Comparison of ENCODE assay signal across 23 cellular contexts in genomic region chr1:228157381-228158126, GRCh38. TPM values are rescaled to one million over a fixed set of nuclear protein-coding genes. Genes with fewer than 3 reads are reported as not detected.
DNase-seq lines count a peak whose midpoint lies in the region; ATAC-seq, FAIRE-seq and TF ChIP-seq lines count a peak whose summit lies in the region.
"Had no signal": no experiment of that assay in that cellular context is flagged by ENCODE, and none has a peak within 500 bp of the region (broad histone marks: within the 10 kb centered on the region; RNA-seq: fewer than 3 reads in every experiment).

No MANE protein-coding gene starts in this region.

- H3K36me3 ChIP-seq in right lobe of liver (no peaks in the 10 kb centered on the region), HepG2 (replicated peaks in 1 of 2; ENCODE audit: control insufficient read depth in 1 of 2, insufficient read depth in 2 of 2, low read length in 2 of 2) (no peaks in the 10 kb centered on the region), MM.1S (replicated peaks; ENCODE audit: insufficient read depth, low read length) (no peaks in the 10 kb centered on the region)
- H3K36me3 ChIP-seq: brain microvascular endothelial cell, pancreas, SJCRH30, tibial nerve had no signal

- no peak for ATAC-seq in right lobe of liver
- no peak for ATAC-seq in HepG2
- ATAC-seq in memory B cell (ENCODE audit: low read depth): peak; percentile 60
- no peak for ATAC-seq in HG03095 (IDR thresholded peaks at IDR 0.05; ENCODE audit: unreplicated experiment)
- ATAC-seq: pancreas had no signal

- H3K27me3 Mint-ChIP-seq in activated naive CD8-positive, alpha-beta T cell treated with anti-CD3 and anti-CD28 coated beads for 36 hours: no peaks in the 10 kb centered on the region
- H3K27me3 Mint-ChIP-seq in memory B cell: peaks cover 3% of the 10 kb centered on the region

- peaks cover 34% of the 10 kb centered on the region for H3K4me1 Mint-ChIP-seq in activated naive CD8-positive, alpha-beta T cell treated with anti-CD3 and anti-CD28 coated beads for 36 hours
- H3K4me1 Mint-ChIP-seq in memory B cell: no peaks in the 10 kb centered on the region

- H3K4me1 ChIP-seq in right lobe of liver (peaks cover 0 to 4% (median 0%) of the 10 kb centered on the region in 4 donors), HepG2 (ENCODE audit: insufficient read depth, low read length) (peaks cover 32% of the 10 kb centered on the region), MM.1S (ENCODE audit: low read length) (no peaks in the 10 kb centered on the region)
- H3K4me1 ChIP-seq: pancreas had no signal

- H3K4me2 ChIP-seq in HepG2 (ENCODE audit: low read depth, low read length) (no peak overlapping the region), MM.1S (ENCODE audit: low read depth, low read length) (no peak overlapping the region)

- no peak overlapping the region for H3K9ac ChIP-seq in HepG2 (ENCODE audit: insufficient read depth, low read depth, low read length)
- no peak overlapping the region for H3K9ac ChIP-seq in MM.1S (ENCODE audit: low read length)
- H3K9ac ChIP-seq: GM23248 had no signal

- TF ChIP-seq CTCF in right lobe of liver (IDR thresholded peaks at IDR 0.05): no peak
- TF ChIP-seq CTCF in HepG2 (CRISPR knock-in tag; IDR thresholded peaks at IDR 0.05): no peak
- TF ChIP-seq CTCF in MM.1S (IDR thresholded peaks at IDR 0.05; ENCODE audit: low read length): no peak

- in situ Hi-C loops in HepG2 (cut with HindIII; ENCODE audit: extremely low pct_ligation_motif_present, low pct_unique_long_range_greater_than_20kb): no loop called here

- POLR2A ChIA-PET in HepG2 (lab: Yijun Ruan, JAX): interaction anchor here (1.4 kb wide), 1 partner anchor 8 kb away, joined by 8 read pairs; the partner anchor contains the start of gene IBA57

- H3K9me3 Mint-ChIP-seq in activated naive CD8-positive, alpha-beta T cell treated with anti-CD3 and anti-CD28 coated beads for 36 hours: no peaks in the 10 kb centered on the region
- H3K9me3 Mint-ChIP-seq in memory B cell: no peaks in the 10 kb centered on the region
- H3K9me3 Mint-ChIP-seq: stimulated activated naive B cell treated with anti-CD40 and anti-IgM and Interleukin-4, amounts not matched to agents 10 μg/mL and 1 μg/mL and 100 μg/mL, for 72 hours; T-helper 1 cell treated with Interleukin-12 subunit alpha and Interleukin-12 subunit beta and Interleukin-4 antibody, amounts not matched to agents 30 μg/mL and 1 μg/mL, for 36 hours had no signal

- no peaks in the 10 kb centered on the region for H3K79me2 ChIP-seq in HepG2 (ENCODE audit: insufficient read depth, low read length)
- no peaks in the 10 kb centered on the region for H3K79me2 ChIP-seq in MM.1S (ENCODE audit: low read length)

- no peak for TF ChIP-seq RAD21 in HepG2 (CRISPR knock-in tag; IDR thresholded peaks at IDR 0.05)

- intact Hi-C loops in right lobe of liver (cut with DNase I): no loop called here
- intact Hi-C loops in HepG2 (cut with micrococcal nuclease; ENCODE audit: unreplicated experiment): no loop called here

- no peaks in the 10 kb centered on the region for H3K36me3 Mint-ChIP-seq in activated naive CD8-positive, alpha-beta T cell treated with anti-CD3 and anti-CD28 coated beads for 36 hours
- no peaks in the 10 kb centered on the region for H3K36me3 Mint-ChIP-seq in memory B cell

- no peaks in the 10 kb centered on the region for H3K9me2 ChIP-seq in MM.1S (replicated peaks; ENCODE audit: insufficient read depth, low read length)

- FAIRE-seq in HepG2 (lab: Jason Lieb, UNC): no peak
- peak; percentile 30 for FAIRE-seq in urothelium cell line (lab: Jason Lieb, UNC)
- FAIRE-seq: GM19239, pancreas had no signal

- no peaks in the 10 kb centered on the region for H3K27me3 ChIP-seq in right lobe of liver
- H3K27me3 ChIP-seq in HepG2 (ENCODE audit: control insufficient read depth in 1 of 2, insufficient read depth in 2 of 2, low read length in 2 of 2): no peaks in the 10 kb centered on the region; a peak in 1 of 5 replicates
- no peaks in the 10 kb centered on the region; the same call in 1 of the 2 replicates for H3K27me3 ChIP-seq in MM.1S (replicated peaks; ENCODE audit: insufficient read depth, low read length)
- H3K27me3 ChIP-seq: pancreas, SJCRH30 had no signal

- no peak for TF ChIP-seq EP300 in HepG2 (IDR thresholded peaks at IDR 0.05; ENCODE audit: low read depth in 2 of 2, low read length in 2 of 2)
- no peak for TF ChIP-seq EP300 in HepG2 (CRISPR knock-in tag; IDR thresholded peaks at IDR 0.05; ENCODE audit: borderline replicate concordance)

- no TSS peak for BruUV-seq in HepG2 (replicated peaks; lab: Mats Ljungman, UMichigan)

- DNase-seq in right lobe of liver: peak in 2 of 3 donors; percentile 20 to 51
- no peak for DNase-seq in HepG2 (ENCODE audit: low spot score)
- peak; percentile 46 for DNase-seq in activated naive CD8-positive, alpha-beta T cell treated with anti-CD3 and anti-CD28 coated beads for 36 hours
- DNase-seq in memory B cell (ENCODE audit: low spot score in 2 of 2): no peak
- DNase-seq in urothelium cell line (ENCODE audit: low spot score): no peak
- no peak for DNase-seq in OCI-M1 (lab: John Stamatoyannopoulos, UW)
- no peak for DNase-seq in MM.1S
- DNase-seq: activated CD4-positive, alpha-beta T cell treated with anti-CD3 and anti-CD28 coated beads, Interleukin-2, amount 50 U/mL, for 1 hour; brain microvascular endothelial cell; cortex of kidney; DMS79 treated with DMSO at 0.1 percent for 48 hours; KBM-7; NCI-H187 treated with DMSO at 0.1 percent for 48 hours; NCI-H2227 treated with DMSO at 0.1 percent for 48 hours; NCI-H748 treated with DMSO at 0.1 percent for 48 hours; SJCRH30; stimulated activated naive B cell treated with anti-CD40 and anti-IgM and Interleukin-4, amounts not matched to agents 10 μg/mL and 1 μg/mL and 100 μg/mL, for 72 hours had no signal

- H2AFZ ChIP-seq in HepG2 (ENCODE audit: low read length): no peak overlapping the region
- no peak overlapping the region for H2AFZ ChIP-seq in MM.1S (ENCODE audit: low read length)
- H2AFZ ChIP-seq: GM23248 had no signal

- H3K4me3 ChIP-seq in right lobe of liver: no peak overlapping the region
- H3K4me3 ChIP-seq in HepG2 (replicated peaks in 1 of 3; ENCODE audit: insufficient read depth in 1 of 3, low read depth in 2 of 3, low read length in 3 of 3): no peak overlapping the region
- no peak overlapping the region for H3K4me3 ChIP-seq in MM.1S (ENCODE audit: low read length)
- H3K4me3 ChIP-seq: GM23248, pancreas, SJCRH30, tibial nerve had no signal

- H3K9me3 ChIP-seq in right lobe of liver (no peaks in the 10 kb centered on the region), HepG2 (ENCODE audit: low read length) (no peaks in the 10 kb centered on the region), MM.1S (replicated peaks; ENCODE audit: insufficient read depth, low read length) (no peaks in the 10 kb centered on the region)
- H3K9me3 ChIP-seq: pancreas, SJCRH30, tibial nerve had no signal

- WGBS in right lobe of liver (ENCODE audit: insufficient coverage, low coverage, low lambda C conversion rate, missing lambda C conversion rate): 62% methylated on average over 7 of the region's 54 CpGs
- 95% methylated on average over 38 of the region's 54 CpGs for WGBS in HepG2 (ENCODE audit: low lambda C conversion rate)

- H4K20me1 ChIP-seq in HepG2 (ENCODE audit: insufficient read depth, low read length): peaks cover 3% of the 10 kb centered on the region; the same call in 1 of the 2 replicates
- no peaks in the 10 kb centered on the region for H4K20me1 ChIP-seq in MM.1S (ENCODE audit: insufficient read depth, low read length)

- H3K27ac ChIP-seq in right lobe of liver: no peak overlapping the region
- no peak overlapping the region for H3K27ac ChIP-seq in HepG2 (ENCODE audit: extremely low read length, insufficient read depth, low read length)
- H3K27ac ChIP-seq in MM.1S (ENCODE audit: low read length): no peak overlapping the region
- H3K27ac ChIP-seq: brain microvascular endothelial cell, GM23248, pancreas, SJCRH30, tibial nerve had no signal

- no peaks in the 10 kb centered on the region for H3F3A ChIP-seq in MM.1S (ENCODE audit: insufficient read depth, low read length)

- CTCF ChIA-PET in HepG2 (lab: Yijun Ruan, JAX; ENCODE audit: low intra/inter-chr PET ratio, low total read pairs): no interaction called here

- TF ChIP-seq POLR2A in right lobe of liver (IDR thresholded peaks at IDR 0.05): no peak
- no peak for TF ChIP-seq POLR2A in HepG2 (IDR thresholded peaks at IDR 0.05; ENCODE audit: insufficient read depth in 1 of 2, low read depth in 2 of 2, low read length in 2 of 2)

- H3K4me3 Mint-ChIP-seq in activated naive CD8-positive, alpha-beta T cell treated with anti-CD3 and anti-CD28 coated beads for 36 hours: peak overlapping the region; percentile 55
- H3K4me3 Mint-ChIP-seq in memory B cell: no peak overlapping the region
- H3K4me3 Mint-ChIP-seq: stimulated activated naive B cell treated with anti-CD40 and anti-IgM and Interleukin-4, amounts not matched to agents 10 μg/mL and 1 μg/mL and 100 μg/mL, for 72 hours; T-helper 1 cell treated with Interleukin-12 subunit alpha and Interleukin-12 subunit beta and Interleukin-4 antibody, amounts not matched to agents 30 μg/mL and 1 μg/mL, for 36 hours had no signal

- peak overlapping the region; percentile 83 for H3K27ac Mint-ChIP-seq in activated naive CD8-positive, alpha-beta T cell treated with anti-CD3 and anti-CD28 coated beads for 36 hours
- no peak overlapping the region for H3K27ac Mint-ChIP-seq in memory B cell
- H3K27ac Mint-ChIP-seq: T-helper 1 cell treated with Interleukin-12 subunit alpha and Interleukin-12 subunit beta and Interleukin-4 antibody, amounts not matched to agents 30 μg/mL and 1 μg/mL, for 36 hours had no signal

RNA-seq across cellular contexts. Expression of gene GJC2, which starts 7.8 kb away (rescaled TPM):
- total RNA-seq in right lobe of liver (under 1 TPM in 5 of 6 experiments, not detected in 1; 0.12 to 0.44 (median 0.16) TPM), HepG2 (2016; rRNA removed; fragmentation: Illumina TruSeq; extraction: Trizol) (1.6 and 3.8 TPM in 2 replicates)
- 0.79 and 1.0 TPM in 2 replicates for total RNA-seq in HepG2 (2016; cell fraction: cytosol; rRNA removed; fragmentation: Illumina TruSeq; extraction: Trizol; ENCODE audit: low read depth)
- total RNA-seq in HepG2 (2016; cell fraction: insoluble cytoplasmic fraction; rRNA removed; fragmentation: Illumina TruSeq; extraction: Trizol): 1.5 and 3.8 TPM in 2 replicates
- 1.4 and 2.0 TPM in 2 replicates for total RNA-seq in HepG2 (2016; cell fraction: membrane; rRNA removed; fragmentation: Illumina TruSeq; extraction: Trizol)
- total RNA-seq in HepG2 (2016; cell fraction: nucleus; rRNA removed; fragmentation: Illumina TruSeq; extraction: Trizol): 2.3 and 2.4 TPM in 2 replicates
- polyA plus RNA-seq in HepG2 (2011; rRNA removed): 1.6 and 2.5 TPM in 2 replicates
- polyA plus RNA-seq in HepG2 (2011; cell fraction: cytosol; rRNA removed): 1.4 and 3.3 TPM in 2 replicates
- polyA plus RNA-seq in HepG2 (2011; cell fraction: nucleus; rRNA removed): 3.1 and 3.8 TPM in 2 replicates
- polyA plus RNA-seq in HepG2 (2012): 2.5 and 2.9 TPM in 2 replicates
- polyA plus RNA-seq in HepG2 (2016; cell fraction: cytosol; fragmentation: Illumina TruSeq; extraction: Trizol; ENCODE audit: low read depth): 0.48 and 0.51 TPM in 2 replicates
- polyA plus RNA-seq in HepG2 (2016; cell fraction: insoluble cytoplasmic fraction; fragmentation: Illumina TruSeq; extraction: Trizol; ENCODE audit: low read depth): 1.7 and 1.8 TPM in 2 replicates
- polyA plus RNA-seq in HepG2 (2016; cell fraction: membrane; fragmentation: Illumina TruSeq; extraction: Trizol; ENCODE audit: low read depth): 1.2 and 1.3 TPM in 2 replicates
- 3.1 and 3.7 TPM in 2 replicates for polyA plus RNA-seq in HepG2 (2016; cell fraction: nucleus; fragmentation: Illumina TruSeq; extraction: Trizol; ENCODE audit: insufficient read depth, low read depth)
- polyA minus RNA-seq in HepG2 (2011; rRNA and poly(A)+ RNA removed; ENCODE audit: low replicate concordance): 0.65 and 7.9 TPM in 2 replicates
- 2.4 and 5.1 TPM in 2 replicates for polyA minus RNA-seq in HepG2 (2011; cell fraction: cytosol; rRNA and poly(A)+ RNA removed)
- 2.4 and 2.7 TPM in 2 replicates for polyA minus RNA-seq in HepG2 (2011; cell fraction: nucleus; rRNA and poly(A)+ RNA removed)
- total RNA-seq in activated naive CD8-positive, alpha-beta T cell treated with anti-CD3 and anti-CD28 coated beads for 36 hours: 1 to 10 TPM; 1.1 to 1.2 TPM

RNA-seq across cellular contexts. Expression of gene IBA57, which starts 8.1 kb away (rescaled TPM):
- total RNA-seq in right lobe of liver (1 to 10 TPM; 5.1 to 8.0 (median 6.1) TPM), HepG2 (2016; rRNA removed; fragmentation: Illumina TruSeq; extraction: Trizol) (9.7 and 10.2 TPM in 2 replicates)
- total RNA-seq in HepG2 (2016; cell fraction: cytosol; rRNA removed; fragmentation: Illumina TruSeq; extraction: Trizol; ENCODE audit: low read depth): 0.81 and 1.6 TPM in 2 replicates
- 8.3 and 9.2 TPM in 2 replicates for total RNA-seq in HepG2 (2016; cell fraction: insoluble cytoplasmic fraction; rRNA removed; fragmentation: Illumina TruSeq; extraction: Trizol)
- 2.3 and 3.6 TPM in 2 replicates for total RNA-seq in HepG2 (2016; cell fraction: membrane; rRNA removed; fragmentation: Illumina TruSeq; extraction: Trizol)
- total RNA-seq in HepG2 (2016; cell fraction: nucleus; rRNA removed; fragmentation: Illumina TruSeq; extraction: Trizol): 3.8 and 4.7 TPM in 2 replicates
- 2.3 and 4.2 TPM in 2 replicates for polyA plus RNA-seq in HepG2 (2011; rRNA removed)
- polyA plus RNA-seq in HepG2 (2011; cell fraction: cytosol; rRNA removed): 1.7 and 3.8 TPM in 2 replicates
- polyA plus RNA-seq in HepG2 (2011; cell fraction: nucleus; rRNA removed): 3.6 and 5.6 TPM in 2 replicates
- 2.1 and 2.8 TPM in 2 replicates for polyA plus RNA-seq in HepG2 (2012)
- polyA plus RNA-seq in HepG2 (2016; cell fraction: cytosol; fragmentation: Illumina TruSeq; extraction: Trizol; ENCODE audit: low read depth): 0.59 and 1.2 TPM in 2 replicates
- polyA plus RNA-seq in HepG2 (2016; cell fraction: insoluble cytoplasmic fraction; fragmentation: Illumina TruSeq; extraction: Trizol; ENCODE audit: low read depth): 7.5 and 7.6 TPM in 2 replicates
- polyA plus RNA-seq in HepG2 (2016; cell fraction: membrane; fragmentation: Illumina TruSeq; extraction: Trizol; ENCODE audit: low read depth): 2.2 and 2.3 TPM in 2 replicates
- polyA plus RNA-seq in HepG2 (2016; cell fraction: nucleus; fragmentation: Illumina TruSeq; extraction: Trizol; ENCODE audit: insufficient read depth, low read depth): 4.3 and 5.9 TPM in 2 replicates
- polyA minus RNA-seq in HepG2 (2011; rRNA and poly(A)+ RNA removed; ENCODE audit: low replicate concordance): 2.7 and 11.4 TPM in 2 replicates
- polyA minus RNA-seq in HepG2 (2011; cell fraction: cytosol; rRNA and poly(A)+ RNA removed): 3.1 and 4.6 TPM in 2 replicates
- 3.7 and 5.7 TPM in 2 replicates for polyA minus RNA-seq in HepG2 (2011; cell fraction: nucleus; rRNA and poly(A)+ RNA removed)
- 10 to 100 TPM; 18.1 to 19.3 TPM for total RNA-seq in activated naive CD8-positive, alpha-beta T cell treated with anti-CD3 and anti-CD28 coated beads for 36 hours

RNA-seq across cellular contexts. Expression of gene GUK1, which starts 17.5 kb away (rescaled TPM):
- total RNA-seq in right lobe of liver (100 to 1,000 TPM in 4 of 6 experiments, 10 to 100 TPM in 2; 78.0 to 235 (median 108) TPM), HepG2 (2016; rRNA removed; fragmentation: Illumina TruSeq; extraction: Trizol) (82.7 and 116 TPM in 2 replicates)
- total RNA-seq in HepG2 (2016; cell fraction: cytosol; rRNA removed; fragmentation: Illumina TruSeq; extraction: Trizol; ENCODE audit: low read depth): 772 and 776 TPM in 2 replicates
- total RNA-seq in HepG2 (2016; cell fraction: insoluble cytoplasmic fraction; rRNA removed; fragmentation: Illumina TruSeq; extraction: Trizol): 78.9 and 120 TPM in 2 replicates
- total RNA-seq in HepG2 (2016; cell fraction: membrane; rRNA removed; fragmentation: Illumina TruSeq; extraction: Trizol): 448 and 476 TPM in 2 replicates
- total RNA-seq in HepG2 (2016; cell fraction: nucleus; rRNA removed; fragmentation: Illumina TruSeq; extraction: Trizol): 51.4 and 56.9 TPM in 2 replicates
- polyA plus RNA-seq in HepG2 (2011; rRNA removed): 154 and 205 TPM in 2 replicates
- polyA plus RNA-seq in HepG2 (2011; cell fraction: cytosol; rRNA removed): 228 and 301 TPM in 2 replicates
- polyA plus RNA-seq in HepG2 (2011; cell fraction: nucleus; rRNA removed): 387 and 492 TPM in 2 replicates
- 58.4 and 85.4 TPM in 2 replicates for polyA plus RNA-seq in HepG2 (2012)
- 764 and 775 TPM in 2 replicates for polyA plus RNA-seq in HepG2 (2016; cell fraction: cytosol; fragmentation: Illumina TruSeq; extraction: Trizol; ENCODE audit: low read depth)
- 78.9 and 87.4 TPM in 2 replicates for polyA plus RNA-seq in HepG2 (2016; cell fraction: insoluble cytoplasmic fraction; fragmentation: Illumina TruSeq; extraction: Trizol; ENCODE audit: low read depth)
- polyA plus RNA-seq in HepG2 (2016; cell fraction: membrane; fragmentation: Illumina TruSeq; extraction: Trizol; ENCODE audit: low read depth): 402 and 423 TPM in 2 replicates
- polyA plus RNA-seq in HepG2 (2016; cell fraction: nucleus; fragmentation: Illumina TruSeq; extraction: Trizol; ENCODE audit: insufficient read depth, low read depth): 119 and 120 TPM in 2 replicates
- polyA minus RNA-seq in HepG2 (2011; rRNA and poly(A)+ RNA removed; ENCODE audit: low replicate concordance): 81.2 and 86.5 TPM in 2 replicates
- polyA minus RNA-seq in HepG2 (2011; cell fraction: cytosol; rRNA and poly(A)+ RNA removed): 31.2 and 41.7 TPM in 2 replicates
- 52.1 and 60.5 TPM in 2 replicates for polyA minus RNA-seq in HepG2 (2011; cell fraction: nucleus; rRNA and poly(A)+ RNA removed)
- total RNA-seq in activated naive CD8-positive, alpha-beta T cell treated with anti-CD3 and anti-CD28 coated beads for 36 hours: 100 to 1,000 TPM; 294 to 304 TPM

RNA-seq across cellular contexts. Expression of gene MRPL55, which starts 48.5 kb away (rescaled TPM):
- 10 to 100 TPM; 24.2 to 75.9 (median 38.0) TPM for total RNA-seq in right lobe of liver
- 92.9 and 97.9 TPM in 2 replicates for total RNA-seq in HepG2 (2016; rRNA removed; fragmentation: Illumina TruSeq; extraction: Trizol)
- total RNA-seq in HepG2 (2016; cell fraction: cytosol; rRNA removed; fragmentation: Illumina TruSeq; extraction: Trizol; ENCODE audit: low read depth): 49.0 and 60.3 TPM in 2 replicates
- 86.6 and 104 TPM in 2 replicates for total RNA-seq in HepG2 (2016; cell fraction: insoluble cytoplasmic fraction; rRNA removed; fragmentation: Illumina TruSeq; extraction: Trizol)
- total RNA-seq in HepG2 (2016; cell fraction: membrane; rRNA removed; fragmentation: Illumina TruSeq; extraction: Trizol): 54.0 and 72.4 TPM in 2 replicates
- total RNA-seq in HepG2 (2016; cell fraction: nucleus; rRNA removed; fragmentation: Illumina TruSeq; extraction: Trizol): 52.4 and 56.0 TPM in 2 replicates
- 58.6 and 74.8 TPM in 2 replicates for polyA plus RNA-seq in HepG2 (2011; rRNA removed)
- 43.3 and 107 TPM in 2 replicates for polyA plus RNA-seq in HepG2 (2011; cell fraction: cytosol; rRNA removed)
- polyA plus RNA-seq in HepG2 (2011; cell fraction: nucleus; rRNA removed): 195 and 229 TPM in 2 replicates
- 31.6 and 40.6 TPM in 2 replicates for polyA plus RNA-seq in HepG2 (2012)
- 37.6 and 50.2 TPM in 2 replicates for polyA plus RNA-seq in HepG2 (2016; cell fraction: cytosol; fragmentation: Illumina TruSeq; extraction: Trizol; ENCODE audit: low read depth)
- 96.5 and 99.2 TPM in 2 replicates for polyA plus RNA-seq in HepG2 (2016; cell fraction: insoluble cytoplasmic fraction; fragmentation: Illumina TruSeq; extraction: Trizol; ENCODE audit: low read depth)
- 41.3 and 57.8 TPM in 2 replicates for polyA plus RNA-seq in HepG2 (2016; cell fraction: membrane; fragmentation: Illumina TruSeq; extraction: Trizol; ENCODE audit: low read depth)
- polyA plus RNA-seq in HepG2 (2016; cell fraction: nucleus; fragmentation: Illumina TruSeq; extraction: Trizol; ENCODE audit: insufficient read depth, low read depth): 81.1 and 106 TPM in 2 replicates
- 52.6 and 85.2 TPM in 2 replicates for polyA minus RNA-seq in HepG2 (2011; rRNA and poly(A)+ RNA removed; ENCODE audit: low replicate concordance)
- polyA minus RNA-seq in HepG2 (2011; cell fraction: cytosol; rRNA and poly(A)+ RNA removed): 25.1 and 31.5 TPM in 2 replicates
- 29.2 and 32.2 TPM in 2 replicates for polyA minus RNA-seq in HepG2 (2011; cell fraction: nucleus; rRNA and poly(A)+ RNA removed)
- total RNA-seq in activated naive CD8-positive, alpha-beta T cell treated with anti-CD3 and anti-CD28 coated beads for 36 hours: 10 to 100 TPM; 75.0 to 82.4 TPM

RNA-seq across cellular contexts. Expression of gene OBSCN, which starts 50.3 kb away (rescaled TPM):
- total RNA-seq in right lobe of liver: 1 to 10 TPM in 5 of 6 experiments, under 1 TPM in 1; 0.43 to 3.5 (median 2.0) TPM
- 0.08 and 0.20 TPM in 2 replicates for total RNA-seq in HepG2 (2016; rRNA removed; fragmentation: Illumina TruSeq; extraction: Trizol)
- not detected in 2 replicates for total RNA-seq in HepG2 (2016; cell fraction: cytosol; rRNA removed; fragmentation: Illumina TruSeq; extraction: Trizol; ENCODE audit: low read depth)
- total RNA-seq in HepG2 (2016; cell fraction: insoluble cytoplasmic fraction; rRNA removed; fragmentation: Illumina TruSeq; extraction: Trizol): 0.09 and 0.13 TPM in 2 replicates
- 0.06 and 0.07 TPM in 2 replicates for total RNA-seq in HepG2 (2016; cell fraction: membrane; rRNA removed; fragmentation: Illumina TruSeq; extraction: Trizol)
- total RNA-seq in HepG2 (2016; cell fraction: nucleus; rRNA removed; fragmentation: Illumina TruSeq; extraction: Trizol): 0.12 TPM in 1 of 2 replicates, not detected in the other
- 0.10 and 0.20 TPM in 2 replicates for polyA plus RNA-seq in HepG2 (2011; rRNA removed)
- 0.03 and 0.07 TPM in 2 replicates for polyA plus RNA-seq in HepG2 (2011; cell fraction: cytosol; rRNA removed)
- 0.58 and 1.1 TPM in 2 replicates for polyA plus RNA-seq in HepG2 (2011; cell fraction: nucleus; rRNA removed)
- 0.09 and 0.55 TPM in 2 replicates for polyA plus RNA-seq in HepG2 (2012)
- not detected in 2 replicates for polyA plus RNA-seq in HepG2 (2016; cell fraction: cytosol; fragmentation: Illumina TruSeq; extraction: Trizol; ENCODE audit: low read depth)
- 0.08 and 0.10 TPM in 2 replicates for polyA plus RNA-seq in HepG2 (2016; cell fraction: insoluble cytoplasmic fraction; fragmentation: Illumina TruSeq; extraction: Trizol; ENCODE audit: low read depth)
- polyA plus RNA-seq in HepG2 (2016; cell fraction: membrane; fragmentation: Illumina TruSeq; extraction: Trizol; ENCODE audit: low read depth): not detected in 2 replicates
- polyA plus RNA-seq in HepG2 (2016; cell fraction: nucleus; fragmentation: Illumina TruSeq; extraction: Trizol; ENCODE audit: insufficient read depth, low read depth): 0.14 and 0.32 TPM in 2 replicates
- polyA minus RNA-seq in HepG2 (2011; rRNA and poly(A)+ RNA removed; ENCODE audit: low replicate concordance): 0.24 and 23.5 TPM in 2 replicates
- 0.10 and 0.35 TPM in 2 replicates for polyA minus RNA-seq in HepG2 (2011; cell fraction: cytosol; rRNA and poly(A)+ RNA removed)
- polyA minus RNA-seq in HepG2 (2011; cell fraction: nucleus; rRNA and poly(A)+ RNA removed): 0.52 and 0.99 TPM in 2 replicates
- 10 to 100 TPM; 13.7 to 14.9 TPM for total RNA-seq in activated naive CD8-positive, alpha-beta T cell treated with anti-CD3 and anti-CD28 coated beads for 36 hours

Comparison
In these comparisons a context has a peak if more than half of its experiments do, and no peak if none do; other contexts are left out.
1. DNase-seq: peak in right lobe of liver (2 of 3) and activated naive CD8-positive, alpha-beta T cell treated with anti-CD3 and anti-CD28 coated beads for 36 hours (single experiment); none in HepG2 (single experiment), memory B cell (0 of 2), urothelium cell line (single experiment), OCI-M1 (single experiment) and MM.1S (single experiment).